ENCODE assay signal across 8 cellular contexts in genomic region chr17:47066841-47067682, GRCh38.
DNase-seq lines count a peak whose midpoint lies in the region; ATAC-seq and TF ChIP-seq lines count a peak whose summit lies in the region.

No MANE protein-coding gene starts in this region.

- peak; percentile 81 for DNase-seq in CD14-positive monocyte (ENCODE audit: low spot score)
- DNase-seq in OCI-LY7 (ENCODE audit: low spot score), result peak; percentile 94
- peak; percentile 71 for DNase-seq in activated T-cell treated with anti-CD3 and anti-CD28 coated beads for 24 hours (ENCODE audit: low read depth)
- DNase-seq in epithelial cell of proximal tubule (ENCODE audit: low read depth), result peak; percentile 52
- peak; percentile 74 to 87 (median 79) for DNase-seq in mucosa of descending colon
- DNase-seq in stimulated activated CD8-positive, alpha-beta memory T cell treated with anti-CD3 and anti-CD28 coated beads, Interleukin-2, amount 100 ng/mL, for 48 hours (ENCODE audit: low read depth in 2 of 2), result peak; percentile 58 to 73

- intact Hi-C loops in CD14-positive monocyte (cut with micrococcal nuclease) (loop anchor here in 1 of 2 donors (5.0 kb wide), 1 partner anchor 35 kb away; no protein-coding TSS in a partner anchor), OCI-LY7 (cut with micrococcal nuclease; ENCODE audit: unreplicated experiment) (loop anchor here (2.0 to 5.0 kb wide), 2 partner anchors 34 to 250 kb away; no protein-coding TSS in a partner anchor), mucosa of descending colon (cut with DNase I, micrococcal nuclease) (no loop called here)

- peak overlapping the region; percentile 81 for H3K4me3 ChIP-seq in OCI-LY7 (ENCODE audit: low read depth, low read length, poor library complexity, severe bottlenecking)
- H3K4me3 ChIP-seq in epithelial cell of proximal tubule (ENCODE audit: low read depth, low read length), result peak overlapping the region; percentile 87
- peak overlapping the region; percentile 35 for H3K4me3 ChIP-seq in mucosa of descending colon

- H3K27ac Mint-ChIP-seq in CD14-positive monocyte (peak overlapping the region; percentile 81 to 95 (median 92)), IgD-negative memory B cell (peak overlapping the region; percentile 64 to 99 (median 85))

- H2AFZ ChIP-seq in OCI-LY7 (ENCODE audit: low read length), result peak overlapping the region; percentile 76; the same call in 1 of the 2 replicates

- H3K9me2 ChIP-seq in OCI-LY7 (ENCODE audit: insufficient read depth, low read length), result no peaks in the 10 kb centered on the region

- H3K36me3 Mint-ChIP-seq in CD14-positive monocyte, result peaks cover 9 to 14% of the 10 kb centered on the region in 2 donors
- H3K36me3 Mint-ChIP-seq in IgD-negative memory B cell, result peaks cover 4% of the 10 kb centered on the region

- BruUV-seq in OCI-LY7 (replicated peaks; lab: Mats Ljungman, UMichigan), result TSS peak; percentile 78

- peak; percentile 74 for ATAC-seq in GM19463 (IDR thresholded peaks at IDR 0.05; ENCODE audit: unreplicated experiment)
- peak; percentile 93 for ATAC-seq in mucosa of descending colon

- H3K9me3 Mint-ChIP-seq in CD14-positive monocyte (peaks cover 0 to 11% (median 3%) of the 10 kb centered on the region in 7 donors), IgD-negative memory B cell (peaks cover 0 to 2% (median 0%) of the 10 kb centered on the region in 3 donors)

- H3K27ac ChIP-seq in OCI-LY7 (ENCODE audit: low read depth, low read length, poor library complexity, severe bottlenecking), result peak overlapping the region; percentile 67

- H3K79me2 ChIP-seq in OCI-LY7 (ENCODE audit: insufficient read depth, low read depth, low read length), result peaks cover 6% of the 10 kb centered on the region; the same call in 1 of the 2 replicates

- TF ChIP-seq CTCF in CD14-positive monocyte (IDR thresholded peaks at IDR 0.05), result peak; percentile 3
- TF ChIP-seq CTCF in OCI-LY7 (conservative IDR thresholded peaks at IDR 0.05; ENCODE audit: low read length), result peak; percentile 42; the same call in 1 of the 2 replicates
- TF ChIP-seq CTCF in epithelial cell of proximal tubule (conservative IDR thresholded peaks at IDR 0.05; ENCODE audit: low read depth, low read length), result peak; percentile 23
- no peak for TF ChIP-seq CTCF in mucosa of descending colon (IDR thresholded peaks at IDR 0.05)

- CTCF ChIA-PET in OCI-LY7 (lab: Charles Lee; ENCODE audit: unreplicated experiment), result no interaction called here

- peaks cover 0 to 2% (median 1%) of the 10 kb centered on the region in 3 donors for H3K27me3 Mint-ChIP-seq in CD14-positive monocyte (ENCODE audit: low read depth in 3 of 3)
- H3K27me3 Mint-ChIP-seq in IgD-negative memory B cell, result no peaks in the 10 kb centered on the region

- H3K4me2 ChIP-seq in OCI-LY7 (ENCODE audit: low read length), result peak overlapping the region; percentile 81

- H3K4me1 Mint-ChIP-seq in CD14-positive monocyte, result peaks cover 32% of the 10 kb centered on the region
- H3K4me1 Mint-ChIP-seq in IgD-negative memory B cell, result peaks cover 17 to 25% (median 17%) of the 10 kb centered on the region in 3 donors

- no peaks in the 10 kb centered on the region for H4K20me1 ChIP-seq in OCI-LY7 (ENCODE audit: insufficient read depth, low read length)

- H3K36me3 ChIP-seq in OCI-LY7 (ENCODE audit: insufficient read depth, low read length), result peaks cover 19% of the 10 kb centered on the region
- H3K36me3 ChIP-seq in mucosa of descending colon (ENCODE audit: low read depth), result no peaks in the 10 kb centered on the region

- H3K9me3 ChIP-seq in OCI-LY7 (ENCODE audit: low read length) (0 out of 2 replicates have a peak, but pooled peaks cover 7% of the 10 kb centered on the region), mucosa of descending colon (no peaks in the 10 kb centered on the region)

- peaks cover 18% of the 10 kb centered on the region for H3K4me1 ChIP-seq in OCI-LY7 (ENCODE audit: insufficient read depth, low read length, poor library complexity, severe bottlenecking)
- peaks cover 5% of the 10 kb centered on the region for H3K4me1 ChIP-seq in mucosa of descending colon (ENCODE audit: low read depth)

- POLR2A ChIA-PET in OCI-LY7 (lab: Charles Lee), result no interaction called here

- H3K4me3 Mint-ChIP-seq in CD14-positive monocyte, result peak overlapping the region; percentile 86 to 95
- H3K4me3 Mint-ChIP-seq in IgD-negative memory B cell, result peak overlapping the region; percentile 87 to 97 (median 94)

Comparison
In these comparisons a context has a peak if more than half of its experiments do, and no peak if none do; other contexts are left out.
1. Peak in every context shown above with its lines: DNase-seq, ATAC-seq, H3K4me3 ChIP-seq and H3K27ac ChIP-seq.
2. H3K4me3 ChIP-seq: peak in every context shown above with its lines; median percentile 87 in epithelial cell of proximal tubule; 81 in OCI-LY7; 35 in mucosa of descending colon.